ENCODE assay signal across 7 cellular contexts in genomic region chr3:152556731-152557254, GRCh38.
DNase-seq lines count a peak whose midpoint lies in the region; ATAC-seq and TF ChIP-seq lines count a peak whose summit lies in the region.

No MANE protein-coding gene starts in this region.

- H3K4me1 ChIP-seq in breast epithelium, result no peaks in the 10 kb centered on the region
- H3K4me1 ChIP-seq in osteoblast (ENCODE audit: insufficient read depth, low read length), result peaks cover 7% of the 10 kb centered on the region

- ATAC-seq in GM19397 (IDR thresholded peaks at IDR 0.05; ENCODE audit: unreplicated experiment) (peak; percentile 65), HG03066 (IDR thresholded peaks at IDR 0.05; ENCODE audit: low read depth, unreplicated experiment) (peak; percentile 75)

- TF ChIP-seq CTCF in breast epithelium (IDR thresholded peaks at IDR 0.05) (no peak), osteoblast (IDR thresholded peaks at IDR 0.05; ENCODE audit: extremely low read depth, low read depth, low read length) (no peak)

- no peak for TF ChIP-seq POLR2A in breast epithelium (IDR thresholded peaks at IDR 0.05)

- H3K27ac ChIP-seq in breast epithelium (peak overlapping the region; percentile 1 to 59), osteoblast (ENCODE audit: low read depth, low read length) (no peak overlapping the region)

- H4K20me1 ChIP-seq in osteoblast (ENCODE audit: insufficient read depth, low read length), result no peaks in the 10 kb centered on the region

- H3K79me2 ChIP-seq in osteoblast (ENCODE audit: insufficient read depth, low read length), result no peaks in the 10 kb centered on the region

- H3K4me3 ChIP-seq in breast epithelium (no peak overlapping the region), osteoblast (ENCODE audit: insufficient read depth, low read length) (no peak overlapping the region)

- no peak overlapping the region for H2AFZ ChIP-seq in osteoblast (ENCODE audit: low read length)

- no peaks in the 10 kb centered on the region for H3K9me3 ChIP-seq in breast epithelium
- peaks cover 2% of the 10 kb centered on the region for H3K9me3 ChIP-seq in osteoblast (ENCODE audit: low read depth, low read length)

- H3K27me3 ChIP-seq in breast epithelium (no peaks in the 10 kb centered on the region), osteoblast (ENCODE audit: insufficient read depth, low read length) (no peaks in the 10 kb centered on the region)

- H3K36me3 ChIP-seq in breast epithelium (no peaks in the 10 kb centered on the region), osteoblast (ENCODE audit: insufficient read depth, low read length) (no peaks in the 10 kb centered on the region)

- H3K4me2 ChIP-seq in osteoblast (ENCODE audit: insufficient read depth, low read length), result no peak overlapping the region

- intact Hi-C loops in breast epithelium (cut with DNase I; ENCODE audit: low total_unique reads), result no loop called here

- DNase-seq in breast epithelium (ENCODE audit: low spot score in 2 of 2) (no peak), osteoblast (ENCODE audit: insufficient read length, low spot score, missing footprints) (peak; percentile 92), HT-29 (ENCODE audit: low spot score) (no peak), NCI-H2029 (lab: John Stamatoyannopoulos, UW) (no peak), NCI-H1417 (lab: John Stamatoyannopoulos, UW) (no peak)
